8 cellular contexts compared by ENCODE assay signal in the genomic region with DNA sequence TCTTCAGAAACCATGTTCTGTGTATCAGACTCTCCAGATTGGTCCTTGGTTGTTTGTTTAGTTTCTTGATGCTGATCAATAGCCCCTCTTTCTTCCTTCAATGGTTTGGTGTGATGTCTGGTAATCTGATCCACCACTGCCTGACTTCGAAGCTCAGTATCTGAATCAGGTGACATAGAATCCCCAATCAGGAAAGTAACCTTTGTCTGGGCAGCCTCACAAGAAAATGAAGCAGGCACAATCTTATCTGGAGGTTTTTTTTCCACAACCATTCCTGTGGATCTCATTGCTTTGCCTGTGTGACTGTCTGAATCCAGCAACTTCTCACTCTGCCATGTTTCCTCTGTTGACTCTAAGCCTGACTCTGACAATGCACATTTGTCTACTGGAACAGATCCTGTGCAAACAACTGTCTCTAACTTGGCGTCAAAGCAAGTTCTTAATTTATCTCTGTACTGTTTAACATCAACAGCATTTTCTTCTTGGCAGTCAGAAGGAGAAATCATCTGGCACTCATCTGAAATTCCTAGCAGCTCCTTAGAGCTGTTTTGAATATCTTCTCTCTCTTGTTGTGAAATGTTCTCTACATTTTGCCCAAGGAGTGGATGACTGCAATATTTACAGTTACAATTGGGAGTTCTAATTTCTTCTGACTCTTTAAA. TPM values are rescaled to one million over a fixed set of nuclear protein-coding genes. Genes with fewer than 3 reads are reported as not detected.
DNase-seq lines count a peak whose midpoint lies in the region; ATAC-seq, FAIRE-seq and TF ChIP-seq lines count a peak whose summit lies in the region.

No MANE protein-coding gene starts in this region.

- no peak overlapping the region for H3K9ac ChIP-seq in H9 (ENCODE audit: extremely low read depth, insufficient read length, low read length)
- no peak overlapping the region for H3K9ac ChIP-seq in GM12878 (ENCODE audit: control insufficient read depth, insufficient read depth, low read length)

- WGBS in H9 (ENCODE audit: extremely low coverage, insufficient read length, low lambda C conversion rate) = no CpG with 5 or more reads among the region's 2 CpGs
- WGBS in GM12878 (ENCODE audit: insufficient coverage, insufficient replicate concordance, low lambda C conversion rate, missing lambda C conversion rate) = 100% methylated on average over 2 of the region's 2 CpGs

- in situ Hi-C loops in GM12878 (cut with MboI) = no loop called here

- H3K56ac ChIP-seq in H9 (ENCODE audit: insufficient read length, low read depth, low read length) = no peak overlapping the region

- FAIRE-seq in GM12878 (lab: Jason Lieb, UNC) (no peak), islet of Langerhans (lab: Jason Lieb, UNC) (peak; percentile 95)

- H3T11ph ChIP-seq in H9 (ENCODE audit: low read length) = no peak overlapping the region

- CTCF ChIA-PET in GM12878 (lab: Yijun Ruan, JAX) = interaction anchor here (1.4 to 2.9 kb wide), 2 partner anchors 13 to 82 kb away, joined by 3 to 9 read pairs; no protein-coding TSS in a partner anchor

- no peak for ATAC-seq in GM12878
- ATAC-seq in stimulated activated memory B cell treated with anti-CD40 and anti-IgM and Interleukin-4, amounts not matched to agents 10 μg/mL and 1 μg/mL and 100 μg/mL, for 72 hours = no peak

- no peak overlapping the region for H3K14ac ChIP-seq in H9 (ENCODE audit: insufficient read depth, low read length)

- no peak overlapping the region for H2BK15ac ChIP-seq in H9 (ENCODE audit: low read depth, low read length)

- POLR2A ChIA-PET in GM12878 (lab: Charles Lee) = interaction anchor here (1.0 to 1.4 kb wide), 3 partner anchors 9 to 18 kb away, joined by 3 to 5 read pairs (median 4); no protein-coding TSS in a partner anchor

- H2BK20ac ChIP-seq in H9 (ENCODE audit: low read depth, low read length, poor library complexity, severe bottlenecking) = no peak overlapping the region

- H4K5ac ChIP-seq in H9 (ENCODE audit: insufficient read length, low read depth, low read length) = no peak overlapping the region

- H4K91ac ChIP-seq in H9 (ENCODE audit: insufficient read length, low read depth, low read length) = no peak overlapping the region

- H4K20me1 ChIP-seq in H9 (ENCODE audit: control insufficient read depth, insufficient read depth, insufficient read length) (no peaks in the 10 kb centered on the region), GM12878 (ENCODE audit: control insufficient read depth, insufficient read depth) (no peaks in the 10 kb centered on the region)

- H4K8ac ChIP-seq in H9 (replicated peaks; ENCODE audit: insufficient read length, low read depth, low read length) = no peak overlapping the region

- H3K4me3 ChIP-seq in GM12878 = no peak overlapping the region

- no peak for TF ChIP-seq POLR2A in GM12878 (IDR thresholded peaks at IDR 0.05; ENCODE audit: low read depth, low read length)

- H3K27ac ChIP-seq in H9 (ENCODE audit: insufficient read length, low read depth, low read length) (no peak overlapping the region), GM12878 (ENCODE audit: control insufficient read depth, insufficient read depth) (peak overlapping the region; percentile 63; the same call in 1 of the 2 replicates)

- no peak overlapping the region for H2BK12ac ChIP-seq in H9 (ENCODE audit: insufficient read length, low read depth, low read length)

- no peak overlapping the region for H3K18ac ChIP-seq in H9 (ENCODE audit: insufficient read length, low read depth, low read length)

- peaks cover 0 to 4% of the 10 kb centered on the region in 2 experiments; a peak in 1 of 4 replicates for H3K36me3 ChIP-seq in GM12878 (ENCODE audit: control insufficient read depth in 2 of 2, insufficient read depth in 2 of 2, low read length in 1 of 2)

- TF ChIP-seq CTCF in H9 (conservative IDR thresholded peaks at IDR 0.05) = no peak
- TF ChIP-seq CTCF in GM12878 (IDR thresholded peaks at IDR 0.05 in 2 of 3, conservative IDR thresholded peaks at IDR 0.05 in 1 of 3; ENCODE audit: control insufficient read depth in 2 of 3, extremely low read depth in 1 of 3, insufficient read depth in 1 of 3, low read depth in 3 of 3, low read length in 3 of 3) = no peak

- H3K4me3 Mint-ChIP-seq in H9 = no peak overlapping the region
- no peak overlapping the region for H3K4me3 Mint-ChIP-seq in stimulated activated memory B cell treated with anti-CD40 and anti-IgM and Interleukin-4, amounts not matched to agents 10 μg/mL and 1 μg/mL and 100 μg/mL, for 72 hours

- H3K4me2 ChIP-seq in H9 (ENCODE audit: insufficient read depth, insufficient read length, low read length) (no peak overlapping the region), GM12878 (ENCODE audit: control insufficient read depth, insufficient read depth) (peak overlapping the region; percentile 69)

- no peak for TF ChIP-seq RAD21 in GM12878 (IDR thresholded peaks at IDR 0.05; ENCODE audit: insufficient read depth, low read depth, low read length)

- peak overlapping the region in 2 of 3 experiments; percentile 28 to 91; a peak in 4 of 7 replicates for H3K27ac Mint-ChIP-seq in H9
- peak overlapping the region; percentile 43 for H3K27ac Mint-ChIP-seq in stimulated activated memory B cell treated with anti-CD40 and anti-IgM and Interleukin-4, amounts not matched to agents 10 μg/mL and 1 μg/mL and 100 μg/mL, for 72 hours

- H3K27me3 ChIP-seq in H9 (ENCODE audit: insufficient read depth, low read length) (no peaks in the 10 kb centered on the region), GM12878 (replicated peaks in 1 of 2; ENCODE audit: control insufficient read depth in 2 of 2, insufficient read depth in 2 of 2, low read length in 1 of 2) (no peaks in the 10 kb centered on the region)

- H3K27me3 Mint-ChIP-seq in H9 (ENCODE audit: low read depth) = no peaks in the 10 kb centered on the region
- H3K27me3 Mint-ChIP-seq in stimulated activated memory B cell treated with anti-CD40 and anti-IgM and Interleukin-4, amounts not matched to agents 10 μg/mL and 1 μg/mL and 100 μg/mL, for 72 hours = no peaks in the 10 kb centered on the region

- peaks cover 7 to 32% (median 21%) of the 10 kb centered on the region in 3 experiments; a peak in 4 of 7 replicates for H3K36me3 Mint-ChIP-seq in H9 (ENCODE audit: insufficient read depth in 1 of 3, low read depth in 3 of 3)
- H3K36me3 Mint-ChIP-seq in stimulated activated memory B cell treated with anti-CD40 and anti-IgM and Interleukin-4, amounts not matched to agents 10 μg/mL and 1 μg/mL and 100 μg/mL, for 72 hours = peaks cover 70% of the 10 kb centered on the region

- no peak overlapping the region for H2BK5ac ChIP-seq in H9 (ENCODE audit: insufficient read length, low read length)

- H2BK120ac ChIP-seq in H9 (ENCODE audit: low read depth, low read length, poor library complexity, severe bottlenecking) = no peak overlapping the region

- no peaks in the 10 kb centered on the region for H3K23me2 ChIP-seq in H9 (ENCODE audit: insufficient read length, low read depth, low read length, poor library complexity, severe bottlenecking)

- no peaks in the 10 kb centered on the region for H3K79me2 ChIP-seq in H9 (ENCODE audit: insufficient read depth, low read length)
- no peaks in the 10 kb centered on the region for H3K79me2 ChIP-seq in GM12878 (ENCODE audit: control insufficient read depth, insufficient read depth, low read length)

- H3K79me1 ChIP-seq in H9 (ENCODE audit: insufficient read depth, low read depth, low read length, poor library complexity, severe bottlenecking) = no peaks in the 10 kb centered on the region

- peaks cover 7 to 8% of the 10 kb centered on the region in 2 experiments for H3K4me1 Mint-ChIP-seq in H9
- H3K4me1 Mint-ChIP-seq in stimulated activated memory B cell treated with anti-CD40 and anti-IgM and Interleukin-4, amounts not matched to agents 10 μg/mL and 1 μg/mL and 100 μg/mL, for 72 hours = peaks cover 28% of the 10 kb centered on the region

- no peak overlapping the region for H3K23ac ChIP-seq in H9 (ENCODE audit: insufficient read length, low read depth, low read length)

- RAD21 ChIA-PET in GM12878 (lab: Charles Lee; ENCODE audit: unreplicated experiment) = interaction anchor here (1.1 to 2.2 kb wide), 3 partner anchors 25 to 42 kb away, joined by 3 to 6 read pairs (median 5); no protein-coding TSS in a partner anchor

- no peak for TF ChIP-seq EP300 in GM12878 (IDR thresholded peaks at IDR 0.05; ENCODE audit: borderline replicate concordance in 1 of 2, control insufficient read depth in 1 of 2, low read depth in 2 of 2, low read length in 2 of 2)

- intact Hi-C loops in GM12878 (cut with micrococcal nuclease; ENCODE audit: unreplicated experiment) = no loop called here

- SMC1A ChIA-PET in GM12878 (lab: Charles Lee; ENCODE audit: uncharacterized antibody, unreplicated experiment) = interaction anchor here (0.7 to 3.6 kb wide), 5 partner anchors 8 to 335 kb away, joined by 3 to 16 read pairs (median 4); no protein-coding TSS in a partner anchor

- H2AFZ ChIP-seq in H9 (ENCODE audit: low read length) (no peak overlapping the region), GM12878 (ENCODE audit: control insufficient read depth, low read depth, low read length) (no peak overlapping the region)

- H3K9me3 ChIP-seq in H9 (ENCODE audit: control insufficient read depth, low read depth, low read length) = no peaks in the 10 kb centered on the region
- no peaks in the 10 kb centered on the region for H3K9me3 ChIP-seq in GM12878 (replicated peaks; ENCODE audit: control insufficient read depth, insufficient read depth, low read length)

- no peak overlapping the region for H2AK5ac ChIP-seq in H9 (ENCODE audit: insufficient read length, low read length)

- H3K4me1 ChIP-seq in H9 (ENCODE audit: insufficient read depth, low read length) (no peaks in the 10 kb centered on the region; the same call in 1 of the 2 replicates), GM12878 (ENCODE audit: control insufficient read depth, insufficient read depth, low read length) (peaks cover 38% of the 10 kb centered on the region)

- no peak overlapping the region for H3K4ac ChIP-seq in H9 (ENCODE audit: low read depth, low read length)

- no peaks in the 10 kb centered on the region for H3K9me3 Mint-ChIP-seq in H9
- no peaks in the 10 kb centered on the region for H3K9me3 Mint-ChIP-seq in stimulated activated memory B cell treated with anti-CD40 and anti-IgM and Interleukin-4, amounts not matched to agents 10 μg/mL and 1 μg/mL and 100 μg/mL, for 72 hours

- BruUV-seq in GM12878 (replicated peaks; lab: Mats Ljungman, UMichigan) = TSS peak; percentile 39

- DNase-seq in H9 (no peak), GM12878 (ENCODE audit: low read depth, low spot score) (no peak), DMS79 (lab: John Stamatoyannopoulos, UW) (no peak), GM19238 (ENCODE audit: insufficient read length, low spot score) (no peak), NCI-H510A treated with DMSO at 0.1 percent for 48 hours (lab: John Stamatoyannopoulos, UW) (no peak)
- no peak for DNase-seq in activated naive CD4-positive, alpha-beta T cell treated with Interleukin-2 at 50 U/mL for 16 hours

RNA-seq across cellular contexts. Expression of a gene that starts 37.1 kb away (rescaled TPM):
- 19.7 and 23.2 TPM in 2 replicates for total RNA-seq in H9 (2021)
- 184 and 194 TPM in 2 replicates for total RNA-seq in GM12878 (2013; cell fraction: nucleolus; rRNA removed)
- total RNA-seq in GM12878 (2014; rRNA removed) = 19.5 and 24.1 TPM in 2 replicates
- total RNA-seq in GM12878 (2014; rRNA removed; fragmentation: Illumina TruSeq; extraction: Trizol) = 24.0 and 24.9 TPM in 2 replicates
- 18.5 and 19.5 TPM in 2 replicates for total RNA-seq in GM12878 (2021)
- polyA plus RNA-seq in GM12878 (2011; ENCODE audit: low read depth) = 6.1 TPM
- 18.3 and 23.5 TPM in 2 replicates for polyA plus RNA-seq in GM12878 (2011; rRNA removed)
- polyA plus RNA-seq in GM12878 (2011; cell fraction: cytosol; rRNA removed) = 8.8 and 10.4 TPM in 2 replicates
- polyA plus RNA-seq in GM12878 (2011; cell fraction: nucleus; rRNA removed) = 20.8 and 23.0 TPM in 2 replicates
- 6.8 and 9.5 TPM in 2 replicates for polyA plus RNA-seq in GM12878 (2012)
- polyA plus RNA-seq in GM12878 (2014; fragmentation: Illumina TruSeq; extraction: Trizol) = 14.1 and 15.9 TPM in 2 replicates
- polyA plus RNA-seq in GM12878 (2014; fragmentation: Nextera tagmentation; extraction: Ambion mirVana) = 1 to 10 TPM; 2.9 to 4.9 TPM
- polyA plus RNA-seq in GM12878 (2014; rRNA removed) = 7.8 and 8.1 TPM in 2 replicates
- 10 to 100 TPM; 13.3 to 14.3 TPM for polyA plus RNA-seq in GM12878 (2016; fragmentation: Nextera tagmentation; extraction: Ambion mirVana)
- 78.5 and 126 TPM in 2 replicates for polyA minus RNA-seq in GM12878 (2011; rRNA and poly(A)+ RNA removed)
- polyA minus RNA-seq in GM12878 (2011; cell fraction: cytosol; rRNA and poly(A)+ RNA removed) = 14.2 and 15.8 TPM in 2 replicates
- polyA minus RNA-seq in GM12878 (2011; cell fraction: nucleus; rRNA and poly(A)+ RNA removed) = 58.8 and 80.8 TPM in 2 replicates
